Comparison of ENCODE assay signal across 15 cellular contexts in genomic region chr19:39704181-39705044, GRCh38. TPM values are rescaled to one million over a fixed set of nuclear protein-coding genes. Genes with fewer than 3 reads are reported as not detected.
DNase-seq lines count a peak whose midpoint lies in the region; ATAC-seq and TF ChIP-seq lines count a peak whose summit lies in the region.
"Had no signal": no experiment of that assay in that cellular context is flagged by ENCODE, and none has a peak within 500 bp of the region (broad histone marks: within the 10 kb centered on the region; RNA-seq: fewer than 3 reads in every experiment).

TSS of gene LGALS14 (plus strand) at chr19:39704481. CDS start at chr19:39704529, 48 bp downstream.

- no peak within 1 kb of the TSS for H3K4me3 ChIP-seq in vagina

- H3K4me1 ChIP-seq in vagina, result no peaks in the 10 kb centered on the region

- peak; percentile 86 for ATAC-seq in stimulated activated naive CD8-positive, alpha-beta T cell treated with anti-CD3 and anti-CD28 coated beads, Interleukin-15, amount 100 ng/mL, for 72 hours
- no peak for ATAC-seq in HG03439 (IDR thresholded peaks at IDR 0.05; ENCODE audit: unreplicated experiment)

- no peaks in the 10 kb centered on the region for H3K27me3 ChIP-seq in vagina

- H3K9me3 Mint-ChIP-seq in activated T-helper 1 cell treated with anti-CD3 and anti-CD28 coated beads, Interleukin-12 subunit alpha, Interleukin-12 subunit beta, Interleukin-2, Interleukin-4 antibody, amounts not matched to agents 30 ng/mL and 10 ng/mL and 1 ng/mL, durations not matched to agents 14 hours and 24 hours and 36 hours, result peaks cover 26% of the 10 kb centered on the region
- H3K9me3 Mint-ChIP-seq in stimulated activated naive CD8-positive, alpha-beta T cell treated with anti-CD3 and anti-CD28 coated beads, Interleukin-15, amount 100 ng/mL, for 72 hours, result peaks cover 5 to 7% of the 10 kb centered on the region in 2 donors

- DNase-seq in activated naive CD4-positive, alpha-beta T cell treated with Interleukin-2 at 50 U/mL for 16 hours, result peak; percentile 21
- DNase-seq in activated naive CD4-positive, alpha-beta T cell (lab: John Stamatoyannopoulos, UW), result no peak
- DNase-seq in NCI-H146 treated with DMSO at 0.1 percent for 48 hours (lab: John Stamatoyannopoulos, UW; ENCODE audit: unreplicated experiment), result peak; percentile 89
- no peak for DNase-seq in activated T-helper 1 cell treated with anti-CD3 and anti-CD28 coated beads, Interleukin-12 subunit alpha, Interleukin-12 subunit beta, Interleukin-2, Interleukin-4 antibody, amounts not matched to agents 30 ng/mL and 10 ng/mL and 1 ng/mL, durations not matched to agents 14 hours and 24 hours and 36 hours (ENCODE audit: low spot score)
- no peak for DNase-seq in stimulated activated naive CD8-positive, alpha-beta T cell treated with anti-CD3 and anti-CD28 coated beads, Interleukin-15, amount 100 ng/mL, for 72 hours
- DNase-seq in HT-29 (ENCODE audit: low spot score), result no peak
- no peak for DNase-seq in vagina (ENCODE audit: extremely low spot score in 2 of 2)
- DNase-seq: activated effector memory CD4-positive, alpha-beta T cell treated with anti-CD3 and anti-CD28 coated beads, Interleukin-2, amount 50 U/mL, for 16 hours; EL; NCI-H226; SIG-M5 had no signal

- peaks cover 14% of the 10 kb centered on the region for H3K36me3 Mint-ChIP-seq in activated T-helper 1 cell treated with anti-CD3 and anti-CD28 coated beads, Interleukin-12 subunit alpha, Interleukin-12 subunit beta, Interleukin-2, Interleukin-4 antibody, amounts not matched to agents 30 ng/mL and 10 ng/mL and 1 ng/mL, durations not matched to agents 14 hours and 24 hours and 36 hours (ENCODE audit: low read depth)

- TF ChIP-seq POLR2A in vagina (IDR thresholded peaks at IDR 0.05), result no peak

- no peaks in the 10 kb centered on the region for H3K9me3 ChIP-seq in vagina

- TF ChIP-seq CTCF in vagina (IDR thresholded peaks at IDR 0.05), result no peak

- no peaks in the 10 kb centered on the region for H3K27me3 Mint-ChIP-seq in activated T-helper 1 cell treated with anti-CD3 and anti-CD28 coated beads, Interleukin-12 subunit alpha, Interleukin-12 subunit beta, Interleukin-2, Interleukin-4 antibody, amounts not matched to agents 30 ng/mL and 10 ng/mL and 1 ng/mL, durations not matched to agents 14 hours and 24 hours and 36 hours (ENCODE audit: insufficient read depth)
- peaks cover 23% of the 10 kb centered on the region for H3K27me3 Mint-ChIP-seq in stimulated activated naive CD8-positive, alpha-beta T cell treated with anti-CD3 and anti-CD28 coated beads, Interleukin-15, amount 100 ng/mL, for 72 hours

- peaks cover 34% of the 10 kb centered on the region for H3K4me1 Mint-ChIP-seq in activated T-helper 1 cell treated with anti-CD3 and anti-CD28 coated beads, Interleukin-12 subunit alpha, Interleukin-12 subunit beta, Interleukin-2, Interleukin-4 antibody, amounts not matched to agents 30 ng/mL and 10 ng/mL and 1 ng/mL, durations not matched to agents 14 hours and 24 hours and 36 hours (ENCODE audit: low read depth)
- H3K4me1 Mint-ChIP-seq in stimulated activated naive CD8-positive, alpha-beta T cell treated with anti-CD3 and anti-CD28 coated beads, Interleukin-15, amount 100 ng/mL, for 72 hours, result peaks cover 31% of the 10 kb centered on the region

- H3K27ac ChIP-seq in vagina, result no peak within 1 kb of the TSS
- H3K27ac ChIP-seq: VCaP had no signal

- intact Hi-C loops in activated T-helper 1 cell treated with anti-CD3 and anti-CD28 coated beads, Interleukin-12 subunit alpha, Interleukin-12 subunit beta, Interleukin-2, Interleukin-4 antibody, amounts not matched to agents 30 ng/mL and 10 ng/mL and 1 ng/mL, durations not matched to agents 14 hours and 24 hours and 36 hours (cut with micrococcal nuclease), result loop anchor here (1.0 kb wide), 2 partner anchors 25 to 36 kb away; no protein-coding TSS in a partner anchor
- intact Hi-C loops in vagina (cut with DNase I), result no loop called here

- H3K27ac Mint-ChIP-seq in activated T-helper 1 cell treated with anti-CD3 and anti-CD28 coated beads, Interleukin-12 subunit alpha, Interleukin-12 subunit beta, Interleukin-2, Interleukin-4 antibody, amounts not matched to agents 30 ng/mL and 10 ng/mL and 1 ng/mL, durations not matched to agents 14 hours and 24 hours and 36 hours, result peak within 1 kb of the TSS; percentile 88
- H3K27ac Mint-ChIP-seq in stimulated activated naive CD8-positive, alpha-beta T cell treated with anti-CD3 and anti-CD28 coated beads, Interleukin-15, amount 100 ng/mL, for 72 hours, result peak within 1 kb of the TSS; percentile 29 to 89

- no peaks in the 10 kb centered on the region for H3K36me3 ChIP-seq in vagina

- peak within 1 kb of the TSS; percentile 53 for H3K4me3 Mint-ChIP-seq in activated T-helper 1 cell treated with anti-CD3 and anti-CD28 coated beads, Interleukin-12 subunit alpha, Interleukin-12 subunit beta, Interleukin-2, Interleukin-4 antibody, amounts not matched to agents 30 ng/mL and 10 ng/mL and 1 ng/mL, durations not matched to agents 14 hours and 24 hours and 36 hours
- H3K4me3 Mint-ChIP-seq in stimulated activated naive CD8-positive, alpha-beta T cell treated with anti-CD3 and anti-CD28 coated beads, Interleukin-15, amount 100 ng/mL, for 72 hours, result peak within 1 kb of the TSS; percentile 39 to 44

RNA-seq across cellular contexts. Expression of gene LGALS14, which starts in this region (rescaled TPM):
- total RNA-seq in activated T-helper 1 cell treated with anti-CD3 and anti-CD28 coated beads, Interleukin-12 subunit alpha, Interleukin-12 subunit beta, Interleukin-2, Interleukin-4 antibody, amounts not matched to agents 30 ng/mL and 10 ng/mL and 1 ng/mL, durations not matched to agents 14 hours and 24 hours and 36 hours, result 0.56 TPM in 1 of 2 replicates, not detected in the other
- not detected in 2 replicates for total RNA-seq in HT-29 (2014; rRNA removed; shearing (Covaris generic))
- not detected for total RNA-seq in vagina
- total RNA-seq: lung microvascular endothelial cell, omental fat pad had no signal

Comparison
In these comparisons a context has a peak if more than half of its experiments do, and no peak if none do; other contexts are left out.
1. DNase-seq: peak in activated naive CD4-positive, alpha-beta T cell treated with Interleukin-2 at 50 U/mL for 16 hours (single experiment) and NCI-H146 treated with DMSO at 0.1 percent for 48 hours (single experiment); none in activated naive CD4-positive, alpha-beta T cell (0 of 4), activated T-helper 1 cell treated with anti-CD3 and anti-CD28 coated beads, Interleukin-12 subunit alpha, Interleukin-12 subunit beta, Interleukin-2, Interleukin-4 antibody, amounts not matched to agents 30 ng/mL and 10 ng/mL and 1 ng/mL, durations not matched to agents 14 hours and 24 hours and 36 hours (single experiment), stimulated activated naive CD8-positive, alpha-beta T cell treated with anti-CD3 and anti-CD28 coated beads, Interleukin-15, amount 100 ng/mL, for 72 hours (0 of 2), HT-29 (single experiment) and vagina (0 of 2).